1 cellular context compared by ENCODE assay signal in genomic region chr9:1916676-1917075, GRCh38.
TF ChIP-seq lines count a peak whose summit lies in the region.

No MANE protein-coding gene starts in this region.

TF ChIP-seq in SK-N-SH, 30 proteins besides CTCF, POLR2A, EP300 and RAD21 (continued from another document):
- TF ChIP-seq SIN3A (IDR thresholded peaks at IDR 0.05; ENCODE audit: borderline replicate concordance, low read depth, low read length) (no peak), REST (IDR thresholded peaks at IDR 0.05; ENCODE audit: low read depth, low read length) (no peak), FOXJ3 (CRISPR knock-in tag; IDR thresholded peaks at IDR 0.05) (no peak), USF2 (IDR thresholded peaks at IDR 0.05; ENCODE audit: borderline replicate concordance, low read depth, low read length) (no peak), SMC3 (IDR thresholded peaks at IDR 0.05; ENCODE audit: low read depth, low read length) (no peak), MAX (IDR thresholded peaks at IDR 0.05; ENCODE audit: low read depth) (no peak)
